Comparison of ENCODE assay signal across 8 cellular contexts in the genomic region with DNA sequence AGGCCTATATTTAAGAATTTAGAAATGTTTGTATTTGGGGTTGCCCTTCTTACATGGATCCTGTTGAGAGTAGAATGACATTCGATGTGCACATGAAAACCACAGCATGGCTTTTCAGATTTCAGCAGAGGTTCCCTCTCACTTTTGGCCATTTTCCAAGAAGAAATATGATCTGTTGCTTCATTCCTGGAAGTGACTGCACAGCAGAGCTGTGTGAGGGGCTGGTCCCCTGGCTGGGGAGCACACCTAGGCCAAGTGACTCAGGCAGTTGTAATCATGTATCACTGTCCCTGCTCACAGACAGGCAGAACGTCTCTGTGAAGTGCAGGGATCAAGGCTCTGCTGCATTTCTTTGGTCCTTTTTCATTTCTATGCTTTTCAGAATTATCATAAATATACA. TPM values are rescaled to one million over a fixed set of nuclear protein-coding genes. Genes with fewer than 3 reads are reported as not detected.
DNase-seq lines count a peak whose midpoint lies in the region; ATAC-seq, FAIRE-seq and TF ChIP-seq lines count a peak whose summit lies in the region.

No MANE protein-coding gene starts in this region.

- H3K4me1 ChIP-seq in pancreas: peaks cover 0 to 24% (median 3%) of the 10 kb centered on the region in 3 donors

- ATAC-seq in pancreas: peak; percentile 66 to 95 (median 92)
- no peak for ATAC-seq in GM21390 (IDR thresholded peaks at IDR 0.05; ENCODE audit: unreplicated experiment)
- no peak for ATAC-seq in left colon
- no peak for ATAC-seq in HG02588 (IDR thresholded peaks at IDR 0.05; ENCODE audit: unreplicated experiment)

- H3K27me3 ChIP-seq in pancreas: no peaks in the 10 kb centered on the region

- FAIRE-seq in pancreas (lab: Jason Lieb, UNC): no peak

- WGBS in pancreas, 2 donors: 17 to 23% methylated on average over 2 of the region's 2 CpGs

- intact Hi-C loops in pancreas (cut with DNase I): no loop called here
- intact Hi-C loops in left colon (cut with DNase I, micrococcal nuclease): loop anchor here in 1 of 2 donors (10.0 kb wide), 1 partner anchor 93 kb away; no protein-coding TSS in a partner anchor

- H3K9me3 ChIP-seq in pancreas: no peaks in the 10 kb centered on the region

- no peak overlapping the region for H3K4me3 ChIP-seq in pancreas

- H3K36me3 ChIP-seq in pancreas: peaks cover 0 to 48% (median 15%) of the 10 kb centered on the region in 3 donors

- no peak for TF ChIP-seq CTCF in pancreas (IDR thresholded peaks at IDR 0.05)

- peak overlapping the region in 1 of 4 donors; percentile 32 for H3K27ac ChIP-seq in pancreas

- DNase-seq in GM04504 (ENCODE audit: low read depth) (peak; percentile 48), NCI-H2107 (lab: John Stamatoyannopoulos, UW) (peak; percentile 86), brain pericyte (ENCODE audit: low read depth, low spot score) (peak; percentile 52), pancreas (peak in 3 of 6 donors; percentile 39 to 45 (median 44)), left colon (no peak), GM19240 (ENCODE audit: insufficient read length, low spot score) (no peak)

RNA-seq across cellular contexts. Expression of gene AGT, which starts 32.3 kb away (rescaled TPM):
- total RNA-seq in pancreas: 10 to 100 TPM in 2 of 6 donors, 1 to 10 TPM in 4; 1.1 to 23.4 (median 9.1) TPM
- polyA plus RNA-seq in pancreas: 1 to 10 TPM; 8.2 to 8.4 TPM
- 1 to 10 TPM; 1.2 to 2.1 TPM for total RNA-seq in left colon

RNA-seq across cellular contexts. Expression of gene COG2, which starts 39.3 kb away (rescaled TPM):
- total RNA-seq in pancreas: 10 to 100 TPM; 12.7 to 17.1 (median 16.0) TPM
- 10 to 100 TPM in 1 of 2 donors, 1 to 10 TPM in 1; 6.5 to 12.7 TPM for polyA plus RNA-seq in pancreas
- total RNA-seq in left colon: 10 to 100 TPM; 45.3 to 53.5 TPM

Comparison
In these comparisons a context has a peak if more than half of its experiments do, and no peak if none do; other contexts are left out.
1. DNase-seq: peak in GM04504 (single experiment), NCI-H2107 (single experiment) and brain pericyte (single experiment); none in left colon (0 of 2) and GM19240 (single experiment).
2. ATAC-seq: peak in pancreas (4 of 4); none in GM21390 (single experiment), left colon (single experiment) and HG02588 (single experiment).